8 cellular contexts compared by ENCODE assay signal in genomic region chr7:44748042-44748947, GRCh38. TPM values are rescaled to one million over a fixed set of nuclear protein-coding genes. Genes with fewer than 3 reads are reported as not detected.
A peak's percentile ranks its signal among the peaks of the same experiment; 100 is the strongest.
DNase-seq lines count a peak whose midpoint lies in the region; ATAC-seq, FAIRE-seq and TF ChIP-seq lines count a peak whose summit lies in the region.

TSS of gene ZMIZ2 (plus strand) at chr7:44748847. CDS start at chr7:44756250, 7,403 bp downstream.

- no peaks in the 10 kb centered on the region for H3K9me3 ChIP-seq in keratinocyte (ENCODE audit: control insufficient read depth, low read depth, low read length)

- H3K4me1 ChIP-seq in keratinocyte (ENCODE audit: control insufficient read depth, extremely low read depth, insufficient read depth, low read length) = peaks cover 36% of the 10 kb centered on the region

- peaks cover 3% of the 10 kb centered on the region for H4K20me1 ChIP-seq in keratinocyte (ENCODE audit: control insufficient read depth, extremely low read depth, insufficient read depth, low read length)

- peak within 1 kb of the TSS; percentile 79 for H3K9ac ChIP-seq in keratinocyte (ENCODE audit: control insufficient read depth, extremely low read depth, insufficient read depth, low read length)

- H3K79me2 ChIP-seq in keratinocyte (ENCODE audit: control insufficient read depth, insufficient read depth, low read length) = peaks cover 27% of the 10 kb centered on the region

- FAIRE-seq in keratinocyte (lab: Jason Lieb, UNC) = no peak

- H3K27me3 ChIP-seq in keratinocyte (ENCODE audit: control insufficient read depth, extremely low read depth, insufficient read depth, low read length) = no peaks in the 10 kb centered on the region

- peaks cover 0 to 11% of the 10 kb centered on the region in 2 experiments for H3K36me3 ChIP-seq in keratinocyte (ENCODE audit: control insufficient read depth in 2 of 2, extremely low read depth in 1 of 2, insufficient read depth in 2 of 2, low read length in 2 of 2)

- H2AFZ ChIP-seq in keratinocyte (ENCODE audit: control insufficient read depth, low read length) = peak within 1 kb of the TSS; percentile 87

- H3K27ac ChIP-seq in keratinocyte (ENCODE audit: control insufficient read depth, insufficient read depth, low read length) = peak within 1 kb of the TSS; percentile 84

- TF ChIP-seq CTCF in AG09319 (IDR thresholded peaks at IDR 0.05; ENCODE audit: low read depth, low read length) (no peak), keratinocyte (optimal IDR thresholded peaks at IDR 0.05 in 1 of 3, IDR thresholded peaks at IDR 0.05 in 1 of 3, conservative IDR thresholded peaks at IDR 0.05 in 1 of 3; ENCODE audit: extremely low read depth in 1 of 3, insufficient read depth in 2 of 3, low read length in 3 of 3) (no peak)

- dilution Hi-C loops in keratinocyte (cut with MboI; ENCODE audit: extremely low pct_ligation_motif_present, low sequenced_read_pairs) = no loop called here

- H3K4me3 ChIP-seq in keratinocyte (ENCODE audit: control insufficient read depth in 2 of 3, extremely low read depth in 1 of 3, insufficient read depth in 2 of 3, low read depth in 1 of 3, low read length in 3 of 3) = peak within 1 kb of the TSS; percentile 67 to 89 (median 76)

- DNase-seq in AG09319 (ENCODE audit: extremely low read depth, low read depth) (peak; percentile 74), NCI-H446 treated with DMSO at 0.1 percent for 48 hours (lab: John Stamatoyannopoulos, UW) (peak; percentile 85), cerebellar nuclear complex (lab: John Stamatoyannopoulos, UW) (peak; percentile 53 to 69), keratinocyte (ENCODE audit: low read depth, low spot score) (no peak)
- peak; percentile 90 for DNase-seq in activated CD4-positive, alpha-beta T cell treated with anti-CD3 and anti-CD28 coated beads for 1 hour
- peak; percentile 87 to 94 (median 88) for DNase-seq in stimulated activated CD4-positive, alpha-beta T cell treated with anti-CD3 and anti-CD28 coated beads, Interleukin-12 subunit alpha, Interleukin-12 subunit beta, amount 100 ng/mL, for 48 hours (ENCODE audit: low read depth in 2 of 3, low spot score in 1 of 3)

- H3K9me1 ChIP-seq in keratinocyte (ENCODE audit: control insufficient read depth, extremely low read depth, insufficient read depth, low read length) = peaks cover 4% of the 10 kb centered on the region

- peak within 1 kb of the TSS; percentile 90 for H3K4me2 ChIP-seq in keratinocyte (ENCODE audit: control insufficient read depth, extremely low read depth, insufficient read depth, low read depth, low read length)

- peak; percentile 72 for ATAC-seq in GM19035 (IDR thresholded peaks at IDR 0.05; ENCODE audit: unreplicated experiment)
- peak; percentile 64 for ATAC-seq in HG03342 (IDR thresholded peaks at IDR 0.05; ENCODE audit: unreplicated experiment)

RNA-seq across cellular contexts. Expression of gene ZMIZ2, which starts in this region (rescaled TPM):
- polyA plus RNA-seq in keratinocyte = 3.2 to 5.4 TPM (median 4.7 TPM) in 3 replicates
- 9.1 TPM for polyA plus RNA-seq in keratinocyte (2011; ENCODE audit: low read depth)
- 2.0 and 4.4 TPM in 2 replicates for polyA plus RNA-seq in keratinocyte (2011; cell fraction: cytosol; rRNA removed)
- 30.8 and 44.3 TPM in 2 replicates for polyA plus RNA-seq in keratinocyte (2011; cell fraction: nucleus; rRNA removed)
- polyA plus RNA-seq in keratinocyte (2012; ENCODE audit: low replicate concordance) = 19.4 TPM in 2 replicates
- 9.7 to 19.9 TPM (median 10.2 TPM) in 3 replicates for polyA minus RNA-seq in keratinocyte
- 12.1 TPM for polyA minus RNA-seq in keratinocyte (2011; cell fraction: cytosol; rRNA and poly(A)+ RNA removed)
- polyA minus RNA-seq in keratinocyte (2011; cell fraction: nucleus; rRNA and poly(A)+ RNA removed) = 14.4 and 17.2 TPM in 2 replicates
